In genomic region chr7:152025937-152026890, GRCh38 we compare ENCODE assay signal across 1 cellular context.
TF ChIP-seq lines count a peak whose summit lies in the region.

No MANE protein-coding gene starts in this region.

TF ChIP-seq in HepG2, 621 proteins besides CTCF, POLR2A, EP300 and RAD21 (continued from another document):
- no peak for TF ChIP-seq ZBTB46 (CRISPR knock-in tag; IDR thresholded peaks at IDR 0.05; ENCODE audit: borderline replicate concordance)
- TF ChIP-seq ZFP36L1 (CRISPR knock-in tag; IDR thresholded peaks at IDR 0.05): no peak
- no peak for TF ChIP-seq HDAC1 (CRISPR knock-in tag; IDR thresholded peaks at IDR 0.05)
- TF ChIP-seq ZNF235 (CRISPR knock-in tag; IDR thresholded peaks at IDR 0.05; ENCODE audit: borderline replicate concordance): no peak
- TF ChIP-seq MTF2 (CRISPR knock-in tag; IDR thresholded peaks at IDR 0.05; ENCODE audit: borderline replicate concordance): no peak
- no peak for TF ChIP-seq FOXA3 (CRISPR knock-in tag; IDR thresholded peaks at IDR 0.05)
- no peak for TF ChIP-seq ZNF546 (CRISPR knock-in tag; conservative IDR thresholded peaks at IDR 0.05)
- TF ChIP-seq MAFG (CRISPR knock-in tag; IDR thresholded peaks at IDR 0.05): no peak
- no peak for TF ChIP-seq RXRB (CRISPR knock-in tag; IDR thresholded peaks at IDR 0.05; ENCODE audit: borderline replicate concordance)
- no peak for TF ChIP-seq BCL6 (CRISPR knock-in tag; IDR thresholded peaks at IDR 0.05)
- TF ChIP-seq TFAP4 (IDR thresholded peaks at IDR 0.05; ENCODE audit: borderline replicate concordance, low read depth): no peak
- TF ChIP-seq ZBTB34 (CRISPR knock-in tag; IDR thresholded peaks at IDR 0.05): no peak
- TF ChIP-seq SP5 (CRISPR knock-in tag; IDR thresholded peaks at IDR 0.05; ENCODE audit: borderline replicate concordance, low read depth): no peak
- no peak for TF ChIP-seq HHEX (CRISPR knock-in tag; IDR thresholded peaks at IDR 0.05)
- no peak for TF ChIP-seq NFATC3 (CRISPR knock-in tag; IDR thresholded peaks at IDR 0.05)
- TF ChIP-seq KDM1A (CRISPR knock-in tag; IDR thresholded peaks at IDR 0.05): no peak
- TF ChIP-seq ZNF770 (CRISPR knock-in tag; IDR thresholded peaks at IDR 0.05): peak; percentile 37; the same call in 1 of the 2 replicates
